26 cellular contexts compared by ENCODE assay signal in genomic region chr2:205852457-205852856, GRCh38.
A peak's percentile ranks its signal among the peaks of the same experiment; 100 is the strongest.
DNase-seq lines count a peak whose midpoint lies in the region; ATAC-seq and TF ChIP-seq lines count a peak whose summit lies in the region.
"Had no signal": no experiment of that assay in that cellular context is flagged by ENCODE, and none has a peak within 500 bp of the region (broad histone marks: within the 10 kb centered on the region; RNA-seq: fewer than 3 reads in every experiment).

No MANE protein-coding gene starts in this region.

- no peak overlapping the region for H3K27ac ChIP-seq in right atrium auricular region
- no peak overlapping the region for H3K27ac ChIP-seq in body of pancreas
- no peak overlapping the region for H3K27ac ChIP-seq in right lobe of liver
- no peak overlapping the region for H3K27ac ChIP-seq in caudate nucleus (ENCODE audit: low read depth, low read length)
- H3K27ac ChIP-seq: ascending aorta, lower lobe of right lung, SK-N-MC had no signal

- TF ChIP-seq POLR2A in body of pancreas (IDR thresholded peaks at IDR 0.05) (no peak), right lobe of liver (IDR thresholded peaks at IDR 0.05) (no peak)

- H3K4me1 ChIP-seq in right atrium auricular region = peaks cover 0 to 9% of the 10 kb centered on the region in 2 donors
- peaks cover 11% of the 10 kb centered on the region for H3K4me1 ChIP-seq in body of pancreas
- peaks cover 0 to 4% (median 0%) of the 10 kb centered on the region in 4 donors for H3K4me1 ChIP-seq in right lobe of liver
- H3K4me1 ChIP-seq: ascending aorta, lower lobe of right lung had no signal

- H3K9me3 ChIP-seq in right atrium auricular region (no peaks in the 10 kb centered on the region), body of pancreas (no peaks in the 10 kb centered on the region), right lobe of liver (no peaks in the 10 kb centered on the region)
- H3K9me3 ChIP-seq: ascending aorta, lower lobe of right lung had no signal

- WGBS in body of pancreas, 2 donors = 25% methylated on average over 3 of the region's 3 CpGs
- WGBS in right lobe of liver (ENCODE audit: insufficient coverage, low coverage, low lambda C conversion rate, missing lambda C conversion rate) = 29% methylated on average over 3 of the region's 3 CpGs

- H3K4me3 ChIP-seq in right atrium auricular region = no peak overlapping the region
- H3K4me3 ChIP-seq in body of pancreas = no peak overlapping the region
- no peak overlapping the region for H3K4me3 ChIP-seq in right lobe of liver
- H3K4me3 ChIP-seq: ascending aorta, lower lobe of right lung, SK-N-MC had no signal

- no peak for TF ChIP-seq CTCF in right atrium auricular region (IDR thresholded peaks at IDR 0.05)
- no peak for TF ChIP-seq CTCF in body of pancreas (IDR thresholded peaks at IDR 0.05)
- TF ChIP-seq CTCF in right lobe of liver (IDR thresholded peaks at IDR 0.05) = no peak

- ATAC-seq in Right ventricle myocardium inferior = peak; percentile 94
- peak; percentile 90 for ATAC-seq in body of pancreas
- peak; percentile 82 to 99 (median 94) for ATAC-seq in right lobe of liver
- ATAC-seq in GM19397 (IDR thresholded peaks at IDR 0.05; ENCODE audit: unreplicated experiment) = no peak
- ATAC-seq: effector memory CD8-positive, alpha-beta T cell; lower lobe of right lung; naive thymus-derived CD8-positive, alpha-beta T cell; stimulated activated naive B cell treated with anti-CD40 and anti-IgM and Interleukin-4, amounts not matched to agents 10 μg/mL and 1 μg/mL and 100 μg/mL, for 72 hours had no signal

- intact Hi-C loops in Right ventricle myocardium inferior (cut with DNase I) = no loop called here
- intact Hi-C loops in body of pancreas (cut with DNase I) = no loop called here
- intact Hi-C loops in right lobe of liver (cut with DNase I) = no loop called here

- no peaks in the 10 kb centered on the region for H3K27me3 ChIP-seq in right atrium auricular region
- H3K27me3 ChIP-seq in body of pancreas = no peaks in the 10 kb centered on the region
- no peaks in the 10 kb centered on the region for H3K27me3 ChIP-seq in right lobe of liver
- H3K27me3 ChIP-seq: ascending aorta had no signal

- DNase-seq in Right ventricle myocardium inferior (ENCODE audit: missing footprints) (no peak), right atrium auricular region (ENCODE audit: low spot score) (no peak), body of pancreas (peak; percentile 60 to 85 (median 80)), right lobe of liver (peak in 2 of 3 donors; percentile 59 to 85), NCI-H1694 treated with DMSO at 0.1 percent for 48 hours (lab: John Stamatoyannopoulos, UW) (no peak), caudate nucleus (lab: John Stamatoyannopoulos, UW) (no peak)
- DNase-seq: activated effector memory CD4-positive, alpha-beta T cell treated with anti-CD3 and anti-CD28 coated beads, Interleukin-2, amount 50 U/mL, for 16 hours; activated naive CD8-positive, alpha-beta T cell treated with anti-CD3 and anti-CD28 coated beads, Interleukin-2, amount 10 ng/mL, durations not matched to agents 7 days and 5 days; activated T-cell treated with anti-CD3 and anti-CD28 coated beads, Interleukin-2, amount 50 U/mL, for 24 hours; AML-193; CD4-positive, alpha-beta T cell; central memory CD4-positive, alpha-beta T cell; effector memory CD8-positive, alpha-beta T cell; head of caudate nucleus; KBM-7; lower lobe of right lung; naive thymus-derived CD8-positive, alpha-beta T cell; NCI-H1417 treated with DMSO at 0.1 percent for 48 hours; NCI-H2081; NCI-H524; NK-92 treated with Interleukin-12 subunit alpha and Interleukin-12 subunit beta, amount 100 ng/mL, for 24 hours; small intestine; stimulated activated naive B cell treated with anti-CD40 and anti-IgM and Interleukin-4, amounts not matched to agents 10 μg/mL and 1 μg/mL and 100 μg/mL, for 72 hours had no signal

- H3K36me3 ChIP-seq in right atrium auricular region = no peaks in the 10 kb centered on the region
- no peaks in the 10 kb centered on the region for H3K36me3 ChIP-seq in body of pancreas (replicated peaks in 1 of 2; ENCODE audit: insufficient read depth in 1 of 2, low read depth in 2 of 2)
- H3K36me3 ChIP-seq in right lobe of liver = no peaks in the 10 kb centered on the region
- H3K36me3 ChIP-seq: ascending aorta, lower lobe of right lung had no signal

Comparison
In these comparisons a context has a peak if more than half of its experiments do, and no peak if none do; other contexts are left out.
1. DNase-seq: peak in body of pancreas (4 of 4) and right lobe of liver (2 of 3); none in Right ventricle myocardium inferior (single experiment), right atrium auricular region (single experiment), NCI-H1694 treated with DMSO at 0.1 percent for 48 hours (single experiment) and caudate nucleus (0 of 61).